ENCODE assay signal across 8 cellular contexts in genomic region chr1:10866314-10867091, GRCh38.
DNase-seq lines count a peak whose midpoint lies in the region; ATAC-seq and TF ChIP-seq lines count a peak whose summit lies in the region.

No MANE protein-coding gene starts in this region.

- H3K27me3 ChIP-seq in neuronal stem cell (ENCODE audit: control insufficient read depth in 3 of 3, insufficient read depth in 3 of 3, low read depth in 1 of 3, low read length in 3 of 3), result peaks cover 0 to 75% (median 21%) of the 10 kb centered on the region in 3 experiments

- POLR2A ChIA-PET in activated CD4-positive, alpha-beta T cell treated with anti-CD3 and anti-CD28 coated beads, Interleukin-2, amount 10 ng/mL, durations not matched to agents 7 days and 5 days (lab: Charles Lee), result no interaction called here

- no peaks in the 10 kb centered on the region for H3K79me1 ChIP-seq in neuronal stem cell (ENCODE audit: low read depth, low read length)

- H3K36me3 ChIP-seq in neuronal stem cell (replicated peaks in 1 of 2; ENCODE audit: control insufficient read depth in 2 of 2, insufficient read depth in 2 of 2, low read length in 2 of 2), result no peaks in the 10 kb centered on the region

- H2BK15ac ChIP-seq in neuronal stem cell (ENCODE audit: low read length), result no peak overlapping the region

- H2BK120ac ChIP-seq in neuronal stem cell (ENCODE audit: low read depth, low read length), result no peak overlapping the region

- CTCF ChIA-PET in activated CD4-positive, alpha-beta T cell treated with anti-CD3 and anti-CD28 coated beads, Interleukin-2, amount 10 ng/mL, durations not matched to agents 7 days and 5 days (lab: Charles Lee), result interaction anchor here (0.9 to 1.2 kb wide), 3 partner anchors 344 to 368 kb away, joined by 3 to 4 read pairs (median 3); no protein-coding TSS in a partner anchor

- H3K4me2 ChIP-seq in neuronal stem cell (ENCODE audit: insufficient read depth, low read length, poor library complexity, severe bottlenecking), result peak overlapping the region; percentile 97

- peaks cover 18 to 23% of the 10 kb centered on the region in 2 donors for H3K4me1 ChIP-seq in neuronal stem cell (ENCODE audit: control insufficient read depth in 2 of 2, insufficient read depth in 1 of 2, low read depth in 1 of 2, low read length in 2 of 2)

- H4K8ac ChIP-seq in neuronal stem cell (ENCODE audit: low read depth, low read length), result no peak overlapping the region

- no peak overlapping the region for H2AK5ac ChIP-seq in neuronal stem cell (ENCODE audit: low read depth, low read length)

- no peak overlapping the region for H3K4ac ChIP-seq in neuronal stem cell (ENCODE audit: low read length)

- no peak overlapping the region for H2BK5ac ChIP-seq in neuronal stem cell (ENCODE audit: low read length)

- peak; percentile 57 for DNase-seq in Right ventricle myocardium inferior (ENCODE audit: missing footprints)
- DNase-seq in cardiac septum (ENCODE audit: low spot score), result no peak
- DNase-seq in activated CD4-positive, alpha-beta T cell treated with anti-CD3 and anti-CD28 coated beads, Interleukin-2, amount 10 ng/mL, durations not matched to agents 7 days and 5 days, result no peak
- DNase-seq in epithelial cell of esophagus (ENCODE audit: low read depth), result peak; percentile 33
- DNase-seq in neuronal stem cell (ENCODE audit: low spot score), result no peak
- DNase-seq in HCEC 1CT, result no peak
- DNase-seq in inferior parietal cortex (ENCODE audit: extremely low spot score), result no peak

- no peaks in the 10 kb centered on the region for H3K9me3 Mint-ChIP-seq in activated CD4-positive, alpha-beta T cell treated with anti-CD3 and anti-CD28 coated beads, Interleukin-2, amount 10 ng/mL, durations not matched to agents 7 days and 5 days

- no peak for TF ChIP-seq CTCF in epithelial cell of esophagus (IDR thresholded peaks at IDR 0.05; ENCODE audit: insufficient read depth, low read depth, low read length, missing control alignments)

- peak overlapping the region; percentile 35 for H3K4me3 ChIP-seq in epithelial cell of esophagus (ENCODE audit: low read length)
- H3K4me3 ChIP-seq in neuronal stem cell (ENCODE audit: low read length in 2 of 2), result peak overlapping the region; percentile 49 to 70

- no peak for ATAC-seq in Right ventricle myocardium inferior
- ATAC-seq in HG03354 (IDR thresholded peaks at IDR 0.05; ENCODE audit: poor library complexity, severe bottlenecking, unreplicated experiment), result no peak

- H3K27me3 Mint-ChIP-seq in activated CD4-positive, alpha-beta T cell treated with anti-CD3 and anti-CD28 coated beads, Interleukin-2, amount 10 ng/mL, durations not matched to agents 7 days and 5 days, result peaks cover 67% of the 10 kb centered on the region

- no peak overlapping the region for H3K14ac ChIP-seq in neuronal stem cell (ENCODE audit: low read length)

- H3K27ac Mint-ChIP-seq in activated CD4-positive, alpha-beta T cell treated with anti-CD3 and anti-CD28 coated beads, Interleukin-2, amount 10 ng/mL, durations not matched to agents 7 days and 5 days, result no peak overlapping the region

- H2AFZ ChIP-seq in neuronal stem cell (ENCODE audit: low read length), result peak overlapping the region; percentile 91

- no peak overlapping the region for H3K9ac ChIP-seq in neuronal stem cell (ENCODE audit: low read depth, low read length, poor library complexity)

- peak overlapping the region; percentile 63 for H3K4me3 Mint-ChIP-seq in activated CD4-positive, alpha-beta T cell treated with anti-CD3 and anti-CD28 coated beads, Interleukin-2, amount 10 ng/mL, durations not matched to agents 7 days and 5 days

- no peak overlapping the region for H4K91ac ChIP-seq in neuronal stem cell (ENCODE audit: low read depth, low read length, poor library complexity)

- no peak overlapping the region for H3K23ac ChIP-seq in neuronal stem cell (ENCODE audit: low read depth, low read length, poor library complexity)

- no CpG with 5 or more reads among the region's 31 CpGs for WGBS in neuronal stem cell (ENCODE audit: extremely low coverage in 2 of 2, insufficient read length in 2 of 2, insufficient replicate concordance in 1 of 2), 2 donors

- H3K18ac ChIP-seq in neuronal stem cell (ENCODE audit: low read length), result peak overlapping the region; percentile 90

- H3K27ac ChIP-seq in neuronal stem cell (replicated peaks; ENCODE audit: low read length), result no peak overlapping the region

- H3K4me1 Mint-ChIP-seq in activated CD4-positive, alpha-beta T cell treated with anti-CD3 and anti-CD28 coated beads, Interleukin-2, amount 10 ng/mL, durations not matched to agents 7 days and 5 days, result peaks cover 11% of the 10 kb centered on the region

- H3K9me3 ChIP-seq in neuronal stem cell (replicated peaks in 1 of 2; ENCODE audit: control insufficient read depth in 2 of 2, insufficient read depth in 1 of 2, low read depth in 1 of 2, low read length in 2 of 2), result peaks cover 0 to 2% of the 10 kb centered on the region in 2 donors

- no peaks in the 10 kb centered on the region for H3K36me3 Mint-ChIP-seq in activated CD4-positive, alpha-beta T cell treated with anti-CD3 and anti-CD28 coated beads, Interleukin-2, amount 10 ng/mL, durations not matched to agents 7 days and 5 days (ENCODE audit: low read depth)

- intact Hi-C loops in Right ventricle myocardium inferior (cut with DNase I) (loop anchor here (2.0 kb wide), 1 partner anchor 352 kb away; no protein-coding TSS in a partner anchor), cardiac septum (cut with DNase I) (loop anchor here (1.0 to 10.0 kb wide), 3 partner anchors 72 to 219 kb away; no protein-coding TSS in a partner anchor)

- H2BK12ac ChIP-seq in neuronal stem cell (ENCODE audit: low read length), result no peak overlapping the region

Comparison
In these comparisons a context has a peak if more than half of its experiments do, and no peak if none do; other contexts are left out.
1. DNase-seq: peak in Right ventricle myocardium inferior (single experiment) and epithelial cell of esophagus (single experiment); none in cardiac septum (single experiment), activated CD4-positive, alpha-beta T cell treated with anti-CD3 and anti-CD28 coated beads, Interleukin-2, amount 10 ng/mL, durations not matched to agents 7 days and 5 days (single experiment), neuronal stem cell (single experiment), HCEC 1CT (single experiment) and inferior parietal cortex (single experiment).